ENCODE assay signal across 9 cellular contexts in the genomic region with DNA sequence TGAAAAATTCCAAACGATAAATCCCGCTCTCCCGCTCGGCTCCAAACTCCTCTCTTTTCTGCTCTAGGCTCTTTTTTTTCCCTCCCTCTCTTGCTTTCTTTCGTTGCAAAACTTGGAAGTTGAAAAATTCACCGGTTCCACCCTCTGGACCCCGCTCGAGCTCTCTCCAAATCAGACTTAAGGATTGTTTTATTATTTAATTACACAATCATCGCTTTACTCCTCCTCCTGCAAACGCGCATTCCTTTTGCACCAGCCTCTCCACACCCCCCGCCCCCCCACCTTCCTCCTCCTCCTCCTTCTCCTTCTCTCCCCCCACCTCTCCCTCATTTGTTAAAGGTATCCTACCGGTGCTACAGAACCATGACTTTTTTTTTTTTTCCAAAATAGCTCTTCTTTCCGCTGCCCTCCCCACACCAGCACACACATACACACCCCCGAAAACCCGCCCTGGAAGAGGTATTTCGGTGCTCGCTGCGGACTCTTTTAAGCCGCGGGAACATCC. TPM values are rescaled to one million over a fixed set of nuclear protein-coding genes. Genes with fewer than 3 reads are reported as not detected.
A peak's percentile ranks its signal among the peaks of the same experiment; 100 is the strongest.
DNase-seq lines count a peak whose midpoint lies in the region; ATAC-seq and TF ChIP-seq lines count a peak whose summit lies in the region.
"Had no signal": no experiment of that assay in that cellular context is flagged by ENCODE, and none has a peak within 500 bp of the region (broad histone marks: within the 10 kb centered on the region; RNA-seq: fewer than 3 reads in every experiment).

No MANE protein-coding gene starts in this region.

- peak overlapping the region; percentile 87 for H2AFZ ChIP-seq in smooth muscle cell (ENCODE audit: low read depth)

- H3K27me3 ChIP-seq in kidney epithelial cell (ENCODE audit: control insufficient read depth, insufficient read depth, low read length) (peaks cover 2% of the 10 kb centered on the region), smooth muscle cell (ENCODE audit: low read depth) (peaks cover 35% of the 10 kb centered on the region)

- peak; percentile 0 for ATAC-seq in HG02981 (IDR thresholded peaks at IDR 0.05; ENCODE audit: unreplicated experiment)

- H3K4me3 ChIP-seq in kidney epithelial cell (ENCODE audit: low read depth, low read length) (peak overlapping the region; percentile 80), smooth muscle cell (peak overlapping the region; percentile 81)

- no peaks in the 10 kb centered on the region for H3F3A ChIP-seq in smooth muscle cell (ENCODE audit: low read depth)

- H4K20me1 ChIP-seq in smooth muscle cell (ENCODE audit: low read depth): no peaks in the 10 kb centered on the region

- H3K4me1 ChIP-seq in smooth muscle cell (ENCODE audit: low read depth): peaks cover 12% of the 10 kb centered on the region

- H3K79me2 ChIP-seq in smooth muscle cell (ENCODE audit: low read depth): no peaks in the 10 kb centered on the region

- 0% methylated on average over 16 of the region's 21 CpGs for WGBS in smooth muscle cell (ENCODE audit: low lambda C conversion rate)

- H3K36me3 ChIP-seq in kidney epithelial cell (ENCODE audit: control insufficient read depth, insufficient read depth, low read length) (no peaks in the 10 kb centered on the region), smooth muscle cell (ENCODE audit: low read depth) (no peaks in the 10 kb centered on the region)

- no peaks in the 10 kb centered on the region for H3K9me3 ChIP-seq in smooth muscle cell (replicated peaks; ENCODE audit: low read depth)

- no peak overlapping the region for H3K27ac ChIP-seq in smooth muscle cell (ENCODE audit: low read depth)

- no peak overlapping the region for H3K9ac ChIP-seq in smooth muscle cell (ENCODE audit: low read depth)

- peak; percentile 50 for DNase-seq in DMS153 treated with DMSO at 0.1 percent for 48 hours (lab: John Stamatoyannopoulos, UW; ENCODE audit: unreplicated experiment)
- peak; percentile 91 for DNase-seq in cerebellum (ENCODE audit: low spot score)
- no peak for DNase-seq in kidney epithelial cell (ENCODE audit: low read depth)
- no peak for DNase-seq in smooth muscle cell (lab: John Stamatoyannopoulos, UW; ENCODE audit: unreplicated experiment)
- no peak for DNase-seq in OCI-M2 (lab: John Stamatoyannopoulos, UW; ENCODE audit: unreplicated experiment)
- no peak for DNase-seq in effector CD8-positive, alpha-beta T cell (lab: John Stamatoyannopoulos, UW)

- TF ChIP-seq CTCF in kidney epithelial cell (IDR thresholded peaks at IDR 0.05; ENCODE audit: insufficient read depth, low read length, poor library complexity, severe bottlenecking): no peak
- no peak for TF ChIP-seq CTCF in smooth muscle cell (IDR thresholded peaks at IDR 0.05; ENCODE audit: borderline replicate concordance, insufficient read depth, poor library complexity, severe bottlenecking)

- peak overlapping the region; percentile 98 for H3K4me2 ChIP-seq in smooth muscle cell

TF ChIP-seq in PFSK-1, 5 proteins besides CTCF, POLR2A, EP300 and RAD21:
- TF ChIP-seq, protein P1, sequence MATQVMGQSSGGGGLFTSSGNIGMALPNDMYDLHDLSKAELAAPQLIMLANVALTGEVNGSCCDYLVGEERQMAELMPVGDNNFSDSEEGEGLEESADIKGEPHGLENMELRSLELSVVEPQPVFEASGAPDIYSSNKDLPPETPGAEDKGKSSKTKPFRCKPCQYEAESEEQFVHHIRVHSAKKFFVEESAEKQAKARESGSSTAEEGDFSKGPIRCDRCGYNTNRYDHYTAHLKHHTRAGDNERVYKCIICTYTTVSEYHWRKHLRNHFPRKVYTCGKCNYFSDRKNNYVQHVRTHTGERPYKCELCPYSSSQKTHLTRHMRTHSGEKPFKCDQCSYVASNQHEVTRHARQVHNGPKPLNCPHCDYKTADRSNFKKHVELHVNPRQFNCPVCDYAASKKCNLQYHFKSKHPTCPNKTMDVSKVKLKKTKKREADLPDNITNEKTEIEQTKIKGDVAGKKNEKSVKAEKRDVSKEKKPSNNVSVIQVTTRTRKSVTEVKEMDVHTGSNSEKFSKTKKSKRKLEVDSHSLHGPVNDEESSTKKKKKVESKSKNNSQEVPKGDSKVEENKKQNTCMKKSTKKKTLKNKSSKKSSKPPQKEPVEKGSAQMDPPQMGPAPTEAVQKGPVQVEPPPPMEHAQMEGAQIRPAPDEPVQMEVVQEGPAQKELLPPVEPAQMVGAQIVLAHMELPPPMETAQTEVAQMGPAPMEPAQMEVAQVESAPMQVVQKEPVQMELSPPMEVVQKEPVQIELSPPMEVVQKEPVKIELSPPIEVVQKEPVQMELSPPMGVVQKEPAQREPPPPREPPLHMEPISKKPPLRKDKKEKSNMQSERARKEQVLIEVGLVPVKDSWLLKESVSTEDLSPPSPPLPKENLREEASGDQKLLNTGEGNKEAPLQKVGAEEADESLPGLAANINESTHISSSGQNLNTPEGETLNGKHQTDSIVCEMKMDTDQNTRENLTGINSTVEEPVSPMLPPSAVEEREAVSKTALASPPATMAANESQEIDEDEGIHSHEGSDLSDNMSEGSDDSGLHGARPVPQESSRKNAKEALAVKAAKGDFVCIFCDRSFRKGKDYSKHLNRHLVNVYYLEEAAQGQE (IDR thresholded peaks at IDR 0.05; ENCODE audit: insufficient read depth in 1 of 2, low read depth in 2 of 2, low read length in 2 of 2): 0 out of 4 replicates have a peak, but pooled peaks of 1 of the 2 experiments have one; percentile 19
- TF ChIP-seq POLR2AphosphoS5 (IDR thresholded peaks at IDR 0.05; ENCODE audit: low read depth, low read length) (peak; percentile 75; the same call in 1 of the 2 replicates), TAF1 (IDR thresholded peaks at IDR 0.05; ENCODE audit: borderline replicate concordance, insufficient read depth, low read length) (no peak), SIN3A (IDR thresholded peaks at IDR 0.05; ENCODE audit: borderline replicate concordance, insufficient read depth, low read length) (peak; percentile 58; the same call in 1 of the 2 replicates)

RNA-seq across cellular contexts. Expression of gene NFIB, which starts 0.5 kb away (rescaled TPM):
- 16.6 TPM for polyA plus RNA-seq in PFSK-1 (2012; ENCODE audit: insufficient read length, low read depth)
- total RNA-seq in cerebellum: 236 TPM
- total RNA-seq in kidney epithelial cell: 3.1 and 3.3 TPM in 2 replicates
- total RNA-seq in smooth muscle cell: 1.7 and 2.3 TPM in 2 replicates
- 0.58 and 0.93 TPM in 2 replicates for polyA plus RNA-seq in smooth muscle cell
- total RNA-seq: T-helper 1 cell treated with Interleukin-12 subunit alpha and Interleukin-12 subunit beta and Interleukin-4 antibody, amounts not matched to agents 30 ng/mL and 1 ng/mL, for 36 hours had no signal

Comparison
In these comparisons a context has a peak if more than half of its experiments do, and no peak if none do; other contexts are left out.
1. DNase-seq: peak in DMS153 treated with DMSO at 0.1 percent for 48 hours (single experiment) and cerebellum (single experiment); none in kidney epithelial cell (single experiment), smooth muscle cell (single experiment), OCI-M2 (single experiment) and effector CD8-positive, alpha-beta T cell (single experiment).
2. RNA of gene NFIB, which starts 0.5 kb away (total RNA-seq): 236 TPM in cerebellum (single experiment); 3.1 to 3.3 TPM in kidney epithelial cell and 1.7 to 2.3 TPM in smooth muscle cell; every median in the first group is over 10 times any median in the second.